In genomic region chr17:74528491-74529199, GRCh38 we compare ENCODE assay signal across 1 cellular context.
TF ChIP-seq lines count a peak whose summit lies in the region.

No MANE protein-coding gene starts in this region.

TF ChIP-seq in HepG2, 621 proteins besides CTCF, POLR2A, EP300 and RAD21:
- TF ChIP-seq ZSCAN12 (CRISPR knock-in tag; IDR thresholded peaks at IDR 0.05) (no peak), MLLT10 (CRISPR knock-in tag; IDR thresholded peaks at IDR 0.05) (no peak), ZNF704 (CRISPR knock-in tag; IDR thresholded peaks at IDR 0.05; ENCODE audit: borderline replicate concordance) (no peak), CSRNP2 (CRISPR knock-in tag; conservative IDR thresholded peaks at IDR 0.05; ENCODE audit: low read depth) (no peak), RFXAP (CRISPR knock-in tag; IDR thresholded peaks at IDR 0.05; ENCODE audit: borderline replicate concordance) (no peak), NR3C1 (CRISPR knock-in tag; IDR thresholded peaks at IDR 0.05) (no peak)
